Comparison of ENCODE assay signal across 8 cellular contexts in the genomic region with DNA sequence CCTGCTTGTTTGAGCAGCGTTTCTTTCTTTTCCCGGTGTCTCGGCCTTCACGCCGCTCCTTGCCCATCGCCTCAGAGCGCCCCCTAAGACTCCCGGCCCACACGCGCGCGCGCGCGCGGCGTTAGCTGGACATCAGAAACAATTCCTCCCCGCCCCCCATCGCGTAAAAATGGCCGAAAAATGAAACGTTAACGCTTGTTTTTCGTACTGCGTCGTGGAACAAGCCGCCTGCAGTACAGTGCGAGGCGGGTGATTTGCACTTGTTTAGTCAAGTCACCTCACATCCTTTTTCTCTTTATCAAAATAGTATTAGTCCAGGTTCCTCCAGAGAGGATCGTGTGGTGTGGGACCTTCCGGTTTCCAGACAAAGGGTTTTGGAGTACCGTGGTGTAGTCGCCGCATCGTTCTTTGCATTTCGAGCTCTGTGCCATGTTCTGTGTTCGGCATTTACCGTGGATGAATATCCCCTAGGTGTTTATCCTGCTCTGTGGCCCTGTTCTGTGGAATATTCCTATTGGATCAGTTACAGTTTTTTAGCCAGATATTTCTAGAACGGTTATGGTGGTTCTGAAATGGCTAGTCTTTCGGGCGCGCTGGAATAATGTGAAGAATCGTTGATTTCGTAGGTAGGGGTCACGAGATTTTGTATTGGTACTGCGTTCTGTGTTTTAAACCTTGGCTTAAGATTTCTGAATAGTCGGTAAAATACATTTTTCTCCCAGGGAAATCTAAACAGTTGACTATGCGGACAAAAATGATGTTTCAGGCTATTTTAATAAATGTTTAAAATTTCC. TPM values are rescaled to one million over a fixed set of nuclear protein-coding genes. Genes with fewer than 3 reads are reported as not detected.
DNase-seq lines count a peak whose midpoint lies in the region; ATAC-seq and TF ChIP-seq lines count a peak whose summit lies in the region.

No MANE protein-coding gene starts in this region.

- peak overlapping the region; percentile 54 for H2AFZ ChIP-seq in ACC112 (ENCODE audit: low read length, unreplicated experiment)

- H3K36me3 ChIP-seq in ACC112 (ENCODE audit: insufficient read depth, low read length) (peaks cover 5% of the 10 kb centered on the region; the same call in 1 of the 2 replicates), right lobe of liver (no peaks in the 10 kb centered on the region)

- peaks cover 20% of the 10 kb centered on the region for H3K4me1 ChIP-seq in ACC112 (ENCODE audit: control insufficient read depth, insufficient read depth, low read length, unreplicated experiment)
- peaks cover 0 to 33% (median 12%) of the 10 kb centered on the region in 4 donors for H3K4me1 ChIP-seq in right lobe of liver

- H3K9me3 ChIP-seq in right lobe of liver: no peaks in the 10 kb centered on the region

- DNase-seq in NCI-H2196 treated with DMSO at 0.1 percent for 48 hours (lab: John Stamatoyannopoulos, UW; ENCODE audit: unreplicated experiment) (peak; percentile 32), dermis microvascular lymphatic vessel endothelial cell (ENCODE audit: low read depth in 2 of 2) (peak; percentile 55 to 83), right lobe of liver (peak; percentile 77 to 85 (median 79))
- DNase-seq in activated CD4-positive, alpha-beta T cell treated with anti-CD3 and anti-CD28 coated beads for 4 hours: peak; percentile 47 to 60
- peak; percentile 44 to 46 for DNase-seq in stimulated activated CD4-positive, alpha-beta T cell treated with anti-CD3 and anti-CD28 coated beads, Interleukin-4, amount 100 ng/mL, for 48 hours (ENCODE audit: low read depth in 2 of 2)

- H3K27ac ChIP-seq in ACC112 (ENCODE audit: low read depth, low read length) (peak overlapping the region; percentile 93), right lobe of liver (peak overlapping the region; percentile 98 to 99 (median 99))

- intact Hi-C loops in right lobe of liver (cut with DNase I): loop anchor here in 1 of 2 donors (10.0 kb wide), 1 partner anchor 90 kb away; the partner anchor contains the start of genes MZB1 and SLC23A1

- peaks cover 58% of the 10 kb centered on the region for H3K79me2 ChIP-seq in ACC112 (ENCODE audit: control insufficient read depth, insufficient read depth, low read length, unreplicated experiment)

- no peak for TF ChIP-seq POLR2A in right lobe of liver (IDR thresholded peaks at IDR 0.05)

- TF ChIP-seq CTCF in right lobe of liver (IDR thresholded peaks at IDR 0.05): peak in 3 of 4 donors; percentile 5 to 28 (median 24)

- H3K4me3 ChIP-seq in ACC112 (ENCODE audit: low read depth, low read length) (peak overlapping the region; percentile 99), right lobe of liver (peak overlapping the region; percentile 81 to 89 (median 85))

- 0% methylated on average over 48 of the region's 48 CpGs for WGBS in right lobe of liver (ENCODE audit: insufficient coverage, low coverage, low lambda C conversion rate, missing lambda C conversion rate)

- H3K27me3 ChIP-seq in ACC112 (ENCODE audit: insufficient read depth, low read length) (no peaks in the 10 kb centered on the region), right lobe of liver (no peaks in the 10 kb centered on the region)

- ATAC-seq in GM18498 (IDR thresholded peaks at IDR 0.05; ENCODE audit: unreplicated experiment) (peak; percentile 35), HG03025 (IDR thresholded peaks at IDR 0.05; ENCODE audit: low FRiP score, unreplicated experiment) (peak; percentile 14), right lobe of liver (peak; percentile 44 to 61 (median 58))

RNA-seq across cellular contexts. Expression of gene MATR3, which starts 1.0 kb away (rescaled TPM):
- total RNA-seq in dermis microvascular lymphatic vessel endothelial cell (152 and 212 TPM in 2 replicates), right lobe of liver (10 to 100 TPM; 43.5 to 73.8 (median 65.3) TPM)

RNA-seq across cellular contexts. Expression of gene PAIP2, which starts 47.1 kb away (rescaled TPM):
- total RNA-seq in dermis microvascular lymphatic vessel endothelial cell (76.1 and 78.3 TPM in 2 replicates), right lobe of liver (10 to 100 TPM; 34.5 to 55.8 (median 41.4) TPM)

Comparison
In these comparisons a context has a peak if more than half of its experiments do, and no peak if none do; other contexts are left out.
1. Peak in every context shown above with its lines: DNase-seq, ATAC-seq, H3K4me3 ChIP-seq and H3K27ac ChIP-seq.